8 cellular contexts compared by ENCODE assay signal in the genomic region with DNA sequence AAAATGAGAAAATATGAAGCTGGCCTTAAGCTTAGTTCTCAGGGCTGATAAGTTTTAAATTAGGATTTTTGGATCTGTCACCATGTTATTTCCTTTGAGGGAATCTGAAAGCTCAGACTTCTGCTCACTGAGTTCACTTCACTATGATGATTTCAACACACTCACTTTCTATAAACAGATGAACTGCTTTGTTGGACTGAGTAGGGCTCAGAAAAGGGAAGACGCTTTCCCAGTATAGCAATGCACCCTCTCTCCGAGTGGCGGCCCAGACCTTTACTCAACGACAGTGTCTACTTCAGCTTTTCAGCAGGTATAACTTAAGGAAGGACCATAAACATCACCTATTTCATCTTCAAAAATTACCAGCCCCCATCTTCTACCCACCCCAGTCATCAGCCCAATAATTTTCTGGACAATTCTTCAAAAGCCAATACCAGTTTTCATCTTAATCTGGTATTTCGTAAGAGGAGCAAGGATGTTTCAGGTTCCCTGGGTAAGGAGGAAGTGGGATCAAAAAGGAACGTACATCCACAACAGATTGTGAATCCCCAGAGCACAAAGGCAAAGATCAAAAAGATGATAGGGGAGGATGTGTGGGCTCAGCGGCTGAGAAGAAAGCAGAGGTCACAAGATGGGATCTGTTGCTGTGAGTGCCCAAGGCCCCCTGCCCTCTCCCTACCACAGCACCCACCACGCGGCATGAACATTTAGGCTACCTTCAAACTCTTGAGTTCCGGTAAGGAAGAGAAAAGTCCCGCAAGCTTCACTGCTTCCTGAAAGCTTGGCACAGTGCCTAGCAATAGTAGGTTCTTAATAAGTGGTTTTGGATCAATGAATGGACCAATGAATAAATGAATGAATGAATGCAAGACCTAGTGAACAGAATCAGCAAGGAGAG. TPM values are rescaled to one million over a fixed set of nuclear protein-coding genes. Genes with fewer than 3 reads are reported as not detected.
DNase-seq lines count a peak whose midpoint lies in the region; ATAC-seq, FAIRE-seq and TF ChIP-seq lines count a peak whose summit lies in the region.

No MANE protein-coding gene starts in this region.

- H3K36me3 ChIP-seq in small intestine (ENCODE audit: control insufficient read depth in 2 of 2, insufficient read depth in 2 of 2, low read length in 2 of 2) = peaks cover 0 to 6% of the 10 kb centered on the region in 2 donors

- no peaks in the 10 kb centered on the region for H3K27me3 ChIP-seq in small intestine (ENCODE audit: control insufficient read depth in 2 of 2, insufficient read depth in 2 of 2, low read length in 2 of 2)

- H3K9me3 ChIP-seq in small intestine (ENCODE audit: control insufficient read depth, low read depth) = no peaks in the 10 kb centered on the region

- H3K4me1 ChIP-seq in small intestine (ENCODE audit: control insufficient read depth in 2 of 2, insufficient read depth in 1 of 2, low read depth in 1 of 2, low read length in 1 of 2) = peaks cover 37 to 46% of the 10 kb centered on the region in 2 donors

- H3K27ac ChIP-seq in small intestine (ENCODE audit: low read depth in 1 of 2, low read length in 1 of 2) = peak overlapping the region; percentile 73 to 79

- TF ChIP-seq POLR2A in GM18951 (IDR thresholded peaks at IDR 0.05; ENCODE audit: extremely low read depth, insufficient read depth, insufficient read length) = peak; percentile 34

- DNase-seq in T-helper 1 cell (peak in 4 of 5 donors; percentile 29 to 46 (median 40)), small intestine (no peak), GM20000 (ENCODE audit: low spot score) (no peak)
- DNase-seq in activated CD8-positive, alpha-beta memory T cell treated with anti-CD3 and anti-CD28 coated beads, Interleukin-2, amount 50 U/mL, for 48 hours = no peak

- no peak overlapping the region for H3K4me3 ChIP-seq in small intestine (ENCODE audit: low read depth in 1 of 2, low read length in 2 of 2)

- 53 to 77% (median 61%) methylated on average over 11 of the region's 11 CpGs for WGBS in small intestine, 3 donors

- FAIRE-seq in small intestine (lab: Jason Lieb, UNC) = no peak

- ATAC-seq in esophagus mucosa (peak; percentile 48), GM21528 (IDR thresholded peaks at IDR 0.05; ENCODE audit: low FRiP score, unreplicated experiment) (no peak), HG02840 (IDR thresholded peaks at IDR 0.05; ENCODE audit: low FRiP score, unreplicated experiment) (no peak)

- TF ChIP-seq CTCF in GM20000 (IDR thresholded peaks at IDR 0.05; ENCODE audit: extremely low read depth, missing control alignments) = no peak

- in situ Hi-C loops in GM18951 (cut with MboI; ENCODE audit: low sequenced_read_pairs, unreplicated experiment) = no loop called here

RNA-seq across cellular contexts. Expression of a gene that starts 41.9 kb away (rescaled TPM):
- 6.9 TPM for total RNA-seq in esophagus mucosa
- 10 to 100 TPM; 20.0 to 91.5 (median 63.0) TPM for polyA plus RNA-seq in small intestine

Comparison
In these comparisons a context has a peak if more than half of its experiments do, and no peak if none do; other contexts are left out.
1. DNase-seq: peak in T-helper 1 cell (4 of 5); none in small intestine (single experiment), GM20000 (single experiment) and activated CD8-positive, alpha-beta memory T cell treated with anti-CD3 and anti-CD28 coated beads, Interleukin-2, amount 50 U/mL, for 48 hours (single experiment).